In genomic region chr10:73174148-73174925, GRCh38 we compare ENCODE assay signal across 20 cellular contexts.
"Had no signal": no experiment of that assay in that cellular context is flagged by ENCODE, and none has a peak within 500 bp of the region (broad histone marks: within the 10 kb centered on the region; RNA-seq: fewer than 3 reads in every experiment).

No MANE protein-coding gene starts in this region.

- H3K4me3 Mint-ChIP-seq: effector memory CD8-positive, alpha-beta T cell; endodermal cell; immature natural killer cell; mesothelial cell of epicardium; naive B cell; naive thymus-derived CD8-positive, alpha-beta T cell had no signal

- H3K27me3 Mint-ChIP-seq: effector memory CD8-positive, alpha-beta T cell; naive B cell; naive thymus-derived CD8-positive, alpha-beta T cell had no signal

- DNase-seq: effector CD8-positive, alpha-beta T cell; effector memory CD8-positive, alpha-beta T cell; endodermal cell; foreskin keratinocyte; heart left ventricle; hypothalamus; immature natural killer cell; islet precursor cell; kidney; kidney glomerular epithelial cell; left colon; left ventricle myocardium inferior; lower lobe of right lung; mesenchymal stem cell; mucosa of descending colon; naive B cell; naive thymus-derived CD8-positive, alpha-beta T cell had no signal

- H3K4me1 Mint-ChIP-seq: endodermal cell, immature natural killer cell, mesothelial cell of epicardium had no signal

- H3K9me3 Mint-ChIP-seq: effector memory CD8-positive, alpha-beta T cell; endodermal cell; immature natural killer cell; mesothelial cell of epicardium; naive B cell; naive thymus-derived CD8-positive, alpha-beta T cell had no signal

- ATAC-seq: effector memory CD8-positive, alpha-beta T cell; foreskin keratinocyte; gastroesophageal sphincter; heart left ventricle; left colon; left lobe of liver; lower lobe of right lung; mucosa of descending colon; naive thymus-derived CD8-positive, alpha-beta T cell had no signal

- H3K27ac Mint-ChIP-seq: effector memory CD8-positive, alpha-beta T cell; endodermal cell; immature natural killer cell; mesothelial cell of epicardium; naive B cell; naive thymus-derived CD8-positive, alpha-beta T cell had no signal
